ENCODE assay signal across 16 cellular contexts in the genomic region with DNA sequence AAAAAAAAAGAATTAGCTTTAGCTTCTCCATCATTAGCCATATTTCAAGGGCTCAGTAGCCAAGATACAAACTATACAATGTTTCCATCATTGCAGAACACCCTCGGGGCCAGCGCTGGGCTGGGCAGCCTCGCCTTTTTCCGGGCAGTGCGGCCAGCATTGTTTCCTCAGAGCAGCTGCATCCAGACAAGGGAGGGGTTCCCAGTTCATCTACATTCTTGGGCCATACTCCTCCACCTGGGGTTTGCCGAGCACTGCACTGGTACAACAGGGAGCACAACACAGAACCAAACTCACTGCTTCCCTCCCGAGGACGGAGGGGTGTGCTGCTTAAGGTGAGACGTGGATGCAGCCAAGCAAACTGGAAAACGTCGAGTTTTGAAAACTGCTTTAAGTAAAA. TPM values are rescaled to one million over a fixed set of nuclear protein-coding genes. Genes with fewer than 3 reads are reported as not detected.
DNase-seq lines count a peak whose midpoint lies in the region; ATAC-seq and TF ChIP-seq lines count a peak whose summit lies in the region.
"Had no signal": no experiment of that assay in that cellular context is flagged by ENCODE, and none has a peak within 500 bp of the region (broad histone marks: within the 10 kb centered on the region; RNA-seq: fewer than 3 reads in every experiment).

No MANE protein-coding gene starts in this region.

- intact Hi-C loops in right cardiac atrium (cut with DNase I) = no loop called here

- POLR2A ChIA-PET in WTC11 (lab: Charles Lee) = no interaction called here

- H3K14ac ChIP-seq in trophoblast cell (ENCODE audit: low read length) = no peak overlapping the region

- no peak overlapping the region for H3K4me2 ChIP-seq in trophoblast cell (ENCODE audit: low read length)

- no peaks in the 10 kb centered on the region for H3K9me3 ChIP-seq in right cardiac atrium (ENCODE audit: control insufficient read depth, low read length)
- peaks cover 3% of the 10 kb centered on the region for H3K9me3 ChIP-seq in trophoblast cell (ENCODE audit: insufficient read depth, low read depth, low read length)

- H3K36me3 Mint-ChIP-seq in WTC11 = peaks cover 11% of the 10 kb centered on the region

- H3K27me3 Mint-ChIP-seq in WTC11 (ENCODE audit: low read depth) = no peaks in the 10 kb centered on the region
- H3K27me3 Mint-ChIP-seq: activated naive CD8-positive, alpha-beta T cell treated with anti-CD3 and anti-CD28 coated beads, Interleukin-2, amount 10 ng/mL, durations not matched to agents 7 days and 5 days had no signal

- TF ChIP-seq CTCF in WTC11 (IDR thresholded peaks at IDR 0.05) = no peak

- no peak overlapping the region for H4K91ac ChIP-seq in trophoblast cell (ENCODE audit: low read depth, low read length)

- H4K8ac ChIP-seq in trophoblast cell (ENCODE audit: low read depth, low read length) = no peak overlapping the region

- H3K4me1 ChIP-seq in right cardiac atrium (ENCODE audit: control insufficient read depth, insufficient read depth, low read length) = no peaks in the 10 kb centered on the region
- H3K4me1 ChIP-seq in trophoblast cell (ENCODE audit: control insufficient read depth in 1 of 2, insufficient read depth in 2 of 2, low read length in 2 of 2) = peaks cover 0 to 8% of the 10 kb centered on the region in 2 experiments

- H3K4me3 Mint-ChIP-seq in WTC11 = no peak overlapping the region
- H3K4me3 Mint-ChIP-seq: activated naive CD8-positive, alpha-beta T cell treated with anti-CD3 and anti-CD28 coated beads, Interleukin-2, amount 10 ng/mL, durations not matched to agents 7 days and 5 days; HFFc6; memory B cell had no signal

- DNase-seq in HPDE6-E6E7 (ENCODE audit: extremely low spot score) (peak; percentile 61), WTC11 (ENCODE audit: low spot score) (peak; percentile 34), right cardiac atrium (peak; percentile 63 to 80 (median 79)), trophoblast cell (peak; percentile 48 to 58), T-helper 1 cell (no peak), mesenteric fat pad (ENCODE audit: low spot score) (no peak), SHP77 treated with DMSO at 0.1 percent for 48 hours (lab: John Stamatoyannopoulos, UW) (no peak)
- DNase-seq: activated CD4-positive, CD25-positive, alpha-beta regulatory T cell treated with anti-CD3 and anti-CD28 coated beads, Interleukin-2, amount 50 U/mL, for 72 hours; activated naive CD8-positive, alpha-beta T cell treated with anti-CD3 and anti-CD28 coated beads, Interleukin-2, amount 10 ng/mL, durations not matched to agents 7 days and 5 days; activated T-cell treated with anti-CD3 and anti-CD28 coated beads for 4 hours; central memory CD4-positive, alpha-beta T cell; HFFc6; NCI-H2227 treated with DMSO at 0.1 percent for 48 hours; stimulated activated CD4-positive, alpha-beta T cell treated with anti-CD3 and anti-CD28 coated beads, Interleukin-15, amount 100 ng/mL, for 24 hours had no signal

- peaks cover 0 to 10% of the 10 kb centered on the region in 2 experiments for H3K36me3 ChIP-seq in trophoblast cell (ENCODE audit: control insufficient read depth in 1 of 2, insufficient read depth in 2 of 2, low read length in 2 of 2)

- no peak overlapping the region for H2BK120ac ChIP-seq in trophoblast cell (ENCODE audit: insufficient read depth, low read length, poor library complexity)

- H3K4me3 ChIP-seq in right cardiac atrium (ENCODE audit: low read length) = no peak overlapping the region
- H3K4me3 ChIP-seq in trophoblast cell (ENCODE audit: low read depth, low read length) = no peak overlapping the region

- no peak overlapping the region for H3K23ac ChIP-seq in trophoblast cell (ENCODE audit: low read length)

- no peaks in the 10 kb centered on the region for H3K27me3 ChIP-seq in right cardiac atrium (ENCODE audit: control insufficient read depth, insufficient read depth)
- no peaks in the 10 kb centered on the region for H3K27me3 ChIP-seq in trophoblast cell (ENCODE audit: insufficient read depth, low read length)

- H3K4me1 Mint-ChIP-seq in WTC11 = peaks cover 29% of the 10 kb centered on the region

- H3K27ac Mint-ChIP-seq in WTC11 = no peak overlapping the region
- H3K27ac Mint-ChIP-seq: activated naive CD8-positive, alpha-beta T cell treated with anti-CD3 and anti-CD28 coated beads, Interleukin-2, amount 10 ng/mL, durations not matched to agents 7 days and 5 days; HFFc6; memory B cell had no signal

- peak overlapping the region; percentile 25 for H3K27ac ChIP-seq in right cardiac atrium (ENCODE audit: low read length)
- H3K27ac ChIP-seq in trophoblast cell (ENCODE audit: low read depth, low read length) = no peak overlapping the region

- H2AFZ ChIP-seq in trophoblast cell (ENCODE audit: insufficient read depth, low read length, poor library complexity) = no peak overlapping the region

- no peak overlapping the region for H3K4ac ChIP-seq in trophoblast cell (ENCODE audit: low read depth, low read length)

- H3K9me3 Mint-ChIP-seq in WTC11 = no peaks in the 10 kb centered on the region
- H3K9me3 Mint-ChIP-seq: activated naive CD8-positive, alpha-beta T cell treated with anti-CD3 and anti-CD28 coated beads, Interleukin-2, amount 10 ng/mL, durations not matched to agents 7 days and 5 days; HFFc6; memory B cell had no signal

- WGBS in right cardiac atrium = 56% methylated on average over 11 of the region's 11 CpGs
- no CpG with 5 or more reads among the region's 11 CpGs for WGBS in trophoblast cell (ENCODE audit: extremely low coverage, insufficient coverage, insufficient read length)

- no peak overlapping the region for H3K9ac ChIP-seq in trophoblast cell (ENCODE audit: low read length)

- H3K79me1 ChIP-seq in trophoblast cell (ENCODE audit: low read length) = no peaks in the 10 kb centered on the region

- peak; percentile 71 for ATAC-seq in WTC11
- ATAC-seq in right cardiac atrium = peak; percentile 79 to 90
- no peak for ATAC-seq in GM21515 (IDR thresholded peaks at IDR 0.05; ENCODE audit: unreplicated experiment)

- no peak overlapping the region for H2BK5ac ChIP-seq in trophoblast cell (ENCODE audit: low read depth, low read length, poor library complexity)

- H2AK5ac ChIP-seq in trophoblast cell (ENCODE audit: low read length) = no peak overlapping the region

- no peak overlapping the region for H3K18ac ChIP-seq in trophoblast cell (ENCODE audit: low read length)

- H2BK12ac ChIP-seq in trophoblast cell (ENCODE audit: low read length) = no peak overlapping the region

- no peaks in the 10 kb centered on the region for H3K79me2 ChIP-seq in trophoblast cell (ENCODE audit: control insufficient read depth, insufficient read depth, low read length, poor library complexity)

- H4K12ac ChIP-seq in trophoblast cell (ENCODE audit: low read depth, low read length) = no peak overlapping the region

- CTCF ChIA-PET in WTC11 (lab: Charles Lee) = interaction anchor here (1.7 kb wide), 1 partner anchor 18 kb away, joined by 5 read pairs; no protein-coding TSS in a partner anchor

TF ChIP-seq in WTC11, 78 proteins besides CTCF, POLR2A, EP300 and RAD21:
- TF ChIP-seq, protein P1, sequence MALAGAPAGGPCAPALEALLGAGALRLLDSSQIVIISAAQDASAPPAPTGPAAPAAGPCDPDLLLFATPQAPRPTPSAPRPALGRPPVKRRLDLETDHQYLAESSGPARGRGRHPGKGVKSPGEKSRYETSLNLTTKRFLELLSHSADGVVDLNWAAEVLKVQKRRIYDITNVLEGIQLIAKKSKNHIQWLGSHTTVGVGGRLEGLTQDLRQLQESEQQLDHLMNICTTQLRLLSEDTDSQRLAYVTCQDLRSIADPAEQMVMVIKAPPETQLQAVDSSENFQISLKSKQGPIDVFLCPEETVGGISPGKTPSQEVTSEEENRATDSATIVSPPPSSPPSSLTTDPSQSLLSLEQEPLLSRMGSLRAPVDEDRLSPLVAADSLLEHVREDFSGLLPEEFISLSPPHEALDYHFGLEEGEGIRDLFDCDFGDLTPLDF (CRISPR knock-in tag; IDR thresholded peaks at IDR 0.05) = no peak
- TF ChIP-seq, protein P2, sequence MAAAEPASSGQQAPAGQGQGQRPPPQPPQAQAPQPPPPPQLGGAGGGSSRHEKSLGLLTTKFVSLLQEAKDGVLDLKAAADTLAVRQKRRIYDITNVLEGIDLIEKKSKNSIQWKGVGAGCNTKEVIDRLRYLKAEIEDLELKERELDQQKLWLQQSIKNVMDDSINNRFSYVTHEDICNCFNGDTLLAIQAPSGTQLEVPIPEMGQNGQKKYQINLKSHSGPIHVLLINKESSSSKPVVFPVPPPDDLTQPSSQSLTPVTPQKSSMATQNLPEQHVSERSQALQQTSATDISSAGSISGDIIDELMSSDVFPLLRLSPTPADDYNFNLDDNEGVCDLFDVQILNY (CRISPR knock-in tag; IDR thresholded peaks at IDR 0.05) = no peak
- TF ChIP-seq ZNF317 (CRISPR knock-in tag; IDR thresholded peaks at IDR 0.05; ENCODE audit: borderline replicate concordance, low read depth) (peak; percentile 53; the same call in 1 of the 2 replicates), ZNF263 (CRISPR knock-in tag; IDR thresholded peaks at IDR 0.05; ENCODE audit: low read depth) (peak; percentile 94), JAZF1 (CRISPR knock-in tag; IDR thresholded peaks at IDR 0.05) (no peak), NFATC4 (CRISPR knock-in tag; IDR thresholded peaks at IDR 0.05) (no peak), ZNF232 (CRISPR knock-in tag; IDR thresholded peaks at IDR 0.05) (no peak), ZNF138 (CRISPR knock-in tag; conservative IDR thresholded peaks at IDR 0.05) (no peak)

RNA-seq across cellular contexts. Expression of a gene that starts 2.4 kb away (rescaled TPM):
- total RNA-seq in WTC11 (2021) (0.07 to 0.16 TPM (median 0.09 TPM) in 3 replicates), right cardiac atrium (1 to 10 TPM in 1 of 4 donors, under 1 TPM in 3; 0.79 to 1.5 (median 0.90) TPM), mesenteric fat pad (0.58 TPM)
- polyA plus RNA-seq in right cardiac atrium = 0.81 TPM
- 0.07 and 0.15 TPM in 2 replicates for polyA plus RNA-seq in trophoblast cell (2013)

RNA-seq across cellular contexts. Expression of a gene that starts 28.7 kb away (rescaled TPM):
- 31.1 to 33.4 TPM (median 32.7 TPM) in 3 replicates for total RNA-seq in WTC11 (2021)
- total RNA-seq in right cardiac atrium = 10 to 100 TPM; 21.9 to 25.7 (median 24.3) TPM
- polyA plus RNA-seq in right cardiac atrium = 13.2 TPM
- 19.5 and 19.6 TPM in 2 replicates for polyA plus RNA-seq in trophoblast cell (2013)
- 35.8 TPM for total RNA-seq in mesenteric fat pad

Comparison
In these comparisons a context has a peak if more than half of its experiments do, and no peak if none do; other contexts are left out.
1. DNase-seq: peak in HPDE6-E6E7 (single experiment), WTC11 (single experiment), right cardiac atrium (3 of 3) and trophoblast cell (2 of 2); none in T-helper 1 cell (0 of 5), mesenteric fat pad (single experiment) and SHP77 treated with DMSO at 0.1 percent for 48 hours (single experiment).